In genomic region chr12:47965581-47965980, GRCh38 we compare ENCODE assay signal across 1 cellular context.
TF ChIP-seq lines count a peak whose summit lies in the region.

No MANE protein-coding gene starts in this region.

TF ChIP-seq in GM12878, 131 proteins besides CTCF, POLR2A, EP300 and RAD21:
- TF ChIP-seq SPI1 (IDR thresholded peaks at IDR 0.05; ENCODE audit: borderline replicate concordance, insufficient read depth, low read depth, low read length) (no peak), MEF2B (IDR thresholded peaks at IDR 0.05; ENCODE audit: partially characterized antibody, poor library complexity, severe bottlenecking) (no peak), ZBTB4 (CRISPR knock-in tag; IDR thresholded peaks at IDR 0.05) (no peak), IRF3 (IDR thresholded peaks at IDR 0.05) (no peak), NFXL1 (IDR thresholded peaks at IDR 0.05; ENCODE audit: borderline replicate concordance) (no peak), HCFC1 (IDR thresholded peaks at IDR 0.05; ENCODE audit: low read length) (no peak), SRF (IDR thresholded peaks at IDR 0.05; ENCODE audit: low read depth in 2 of 2, low read length in 2 of 2) (no peak), ATF3 (IDR thresholded peaks at IDR 0.05; ENCODE audit: borderline replicate concordance, extremely low read depth, low read depth, low read length) (no peak), KDM1A (IDR thresholded peaks at IDR 0.05; ENCODE audit: borderline replicate concordance) (no peak), ATF7 (IDR thresholded peaks at IDR 0.05; ENCODE audit: low read depth) (no peak), SMC3 (IDR thresholded peaks at IDR 0.05; ENCODE audit: borderline replicate concordance, low read length) (no peak), POLR2AphosphoS2 (IDR thresholded peaks at IDR 0.05; ENCODE audit: low read depth, low read length) (no peak), PAX8 (IDR thresholded peaks at IDR 0.05) (no peak)
